Comparison of ENCODE assay signal across 8 cellular contexts in genomic region chr1:38047603-38048146, GRCh38. TPM values are rescaled to one million over a fixed set of nuclear protein-coding genes. Genes with fewer than 3 reads are reported as not detected.
DNase-seq lines count a peak whose midpoint lies in the region; FAIRE-seq and TF ChIP-seq lines count a peak whose summit lies in the region.

No MANE protein-coding gene starts in this region.

- H3K4me3 ChIP-seq in AG04450 (ENCODE audit: low read depth, low read length) = peak overlapping the region; percentile 54
- H3K4me3 ChIP-seq in HUES6 (ENCODE audit: low read depth, low read length) = peak overlapping the region; percentile 80
- H3K4me3 ChIP-seq in choroid plexus epithelial cell (ENCODE audit: low read depth, low read length) = peak overlapping the region; percentile 53
- peak overlapping the region; percentile 14 for H3K4me3 ChIP-seq in mucosa of stomach (ENCODE audit: low read length)

- CTCF ChIA-PET in AG04450 (lab: Charles Lee) = interaction anchor here (2.6 kb wide), 1 partner anchor 24 kb away, joined by 9 read pairs; no protein-coding TSS in a partner anchor

- no peaks in the 10 kb centered on the region for H3K36me3 ChIP-seq in HUES6 (ENCODE audit: control insufficient read depth, insufficient read depth, low read length)
- H3K36me3 ChIP-seq in mucosa of stomach (ENCODE audit: control insufficient read depth, insufficient read depth, low read length) = no peaks in the 10 kb centered on the region

- H3K27me3 ChIP-seq in AG04450 (ENCODE audit: control insufficient read depth, insufficient read depth, low read length) (peaks cover 66% of the 10 kb centered on the region), HUES6 (ENCODE audit: control insufficient read depth, insufficient read depth, low read length) (peaks cover 62% of the 10 kb centered on the region), mucosa of stomach (ENCODE audit: control insufficient read depth, insufficient read depth, low read length) (peaks cover 61% of the 10 kb centered on the region)

- H3K27ac ChIP-seq in AG04450 (ENCODE audit: low read depth, low read length) (no peak overlapping the region), HUES6 (ENCODE audit: low read depth, low read length) (no peak overlapping the region)

- POLR2A ChIA-PET in AG04450 (lab: Yijun Ruan, JAX) = interaction anchor here (0.6 kb wide), 1 partner anchor 14 kb away, joined by 3 read pairs; no protein-coding TSS in a partner anchor

- H3K9ac ChIP-seq in HUES6 (ENCODE audit: low read length) (peak overlapping the region; percentile 38), mucosa of stomach (ENCODE audit: low read length) (peak overlapping the region; percentile 2)

- peaks cover 26% of the 10 kb centered on the region for H3K4me1 ChIP-seq in HUES6 (ENCODE audit: control insufficient read depth, insufficient read depth, low read length)
- peaks cover 20% of the 10 kb centered on the region for H3K4me1 ChIP-seq in mucosa of stomach (ENCODE audit: control insufficient read depth, insufficient read depth, low read length)

- FAIRE-seq in D721Med (lab: Jason Lieb, UNC) = no peak

- no peaks in the 10 kb centered on the region; the same call in 1 of the 2 replicates for H3K9me3 ChIP-seq in AG04450 (ENCODE audit: control insufficient read depth, insufficient read depth, low read length)
- no peaks in the 10 kb centered on the region for H3K9me3 ChIP-seq in HUES6 (ENCODE audit: control insufficient read depth, insufficient read depth, low read depth, low read length)
- no peaks in the 10 kb centered on the region for H3K9me3 ChIP-seq in mucosa of stomach (ENCODE audit: control insufficient read depth, low read length)

- no peak for TF ChIP-seq CTCF in AG04450 (IDR thresholded peaks at IDR 0.05; ENCODE audit: low read depth, low read length)
- no peak for TF ChIP-seq CTCF in choroid plexus epithelial cell (conservative IDR thresholded peaks at IDR 0.05; ENCODE audit: low read depth, low read length)
- no peak for TF ChIP-seq CTCF in D721Med (IDR thresholded peaks at IDR 0.05; ENCODE audit: insufficient read depth, missing control alignments)

- DNase-seq in AG04450 (ENCODE audit: low read depth, low spot score) (no peak), choroid plexus epithelial cell (ENCODE audit: low read depth) (no peak), NCI-H1417 (lab: John Stamatoyannopoulos, UW) (no peak), cortex of kidney (lab: John Stamatoyannopoulos, UW) (no peak), D721Med (ENCODE audit: insufficient read length, low spot score) (no peak)
- DNase-seq in activated effector memory CD4-positive, alpha-beta T cell treated with anti-CD3 and anti-CD28 coated beads, Interleukin-2, amount 50 U/mL, for 16 hours = no peak

RNA-seq across cellular contexts. Expression of gene POU3F1, which starts 1.1 kb away (rescaled TPM):
- polyA plus RNA-seq in AG04450 (2011; rRNA removed) = not detected in 2 replicates
- polyA minus RNA-seq in AG04450 (2011; rRNA and poly(A)+ RNA removed) = not detected in 2 replicates

RNA-seq across cellular contexts. Expression of gene UTP11, which starts 35.1 kb away (rescaled TPM):
- polyA plus RNA-seq in AG04450 (2011; rRNA removed) = 32.9 and 43.8 TPM in 2 replicates
- 14.8 and 18.5 TPM in 2 replicates for polyA minus RNA-seq in AG04450 (2011; rRNA and poly(A)+ RNA removed)

RNA-seq across cellular contexts. Expression of gene FHL3, which starts 42.4 kb away (rescaled TPM):
- 10.0 and 13.5 TPM in 2 replicates for polyA plus RNA-seq in AG04450 (2011; rRNA removed)
- polyA minus RNA-seq in AG04450 (2011; rRNA and poly(A)+ RNA removed) = 37.2 and 41.7 TPM in 2 replicates

RNA-seq across cellular contexts. Expression of gene SF3A3, which starts 57.9 kb away (rescaled TPM):
- 60.0 and 76.1 TPM in 2 replicates for polyA plus RNA-seq in AG04450 (2011; rRNA removed)
- 45.1 and 58.7 TPM in 2 replicates for polyA minus RNA-seq in AG04450 (2011; rRNA and poly(A)+ RNA removed)

Comparison
In these comparisons a context has a peak if more than half of its experiments do, and no peak if none do; other contexts are left out.
1. H3K4me3 ChIP-seq: peak in every context shown above with its lines; median percentile 80 in HUES6; 54 in AG04450; 53 in choroid plexus epithelial cell; 14 in mucosa of stomach.